Comparison of ENCODE assay signal across 6 cellular contexts in genomic region chr19:16541526-16542044, GRCh38. TPM values are rescaled to one million over a fixed set of nuclear protein-coding genes. Genes with fewer than 3 reads are reported as not detected.
DNase-seq lines count a peak whose midpoint lies in the region; ATAC-seq, FAIRE-seq and TF ChIP-seq lines count a peak whose summit lies in the region.

No MANE protein-coding gene starts in this region.

- H3K4me2 ChIP-seq in A549: peak overlapping the region; percentile 89
- peak overlapping the region; percentile 94 for H3K4me2 ChIP-seq in HCT116 (ENCODE audit: low read length)

- TF ChIP-seq CTCF in A549 (IDR thresholded peaks at IDR 0.05) (no peak), HCT116 (IDR thresholded peaks at IDR 0.05 in 2 of 3, conservative IDR thresholded peaks at IDR 0.05 in 1 of 3; ENCODE audit: borderline replicate concordance in 1 of 3, insufficient read depth in 1 of 3, low read depth in 2 of 3, low read length in 2 of 3) (no peak)

- no peaks in the 10 kb centered on the region for H3K9me3 ChIP-seq in A549
- H3K9me3 ChIP-seq in HCT116 (ENCODE audit: control insufficient read depth in 1 of 2, insufficient read depth in 1 of 2, low read depth in 1 of 2, low read length in 2 of 2): no peaks in the 10 kb centered on the region
- H3K9me3 ChIP-seq in mucosa of rectum (ENCODE audit: control insufficient read depth in 2 of 2, low read length in 2 of 2): no peaks in the 10 kb centered on the region

- intact Hi-C loops in HCT116 (cut with micrococcal nuclease): no loop called here

- no peaks in the 10 kb centered on the region for H3K9me3 Mint-ChIP-seq in activated naive CD8-positive, alpha-beta T cell treated with anti-CD3 and anti-CD28 coated beads, Interleukin-2, amount 50 U/mL, for 24 hours

- H3K4me3 ChIP-seq in A549 (peak overlapping the region; percentile 82), HCT116 (replicated peaks in 1 of 2; ENCODE audit: low read depth in 1 of 2, low read length in 2 of 2) (peak overlapping the region; percentile 97 to 100), mucosa of rectum (ENCODE audit: low read length in 2 of 2) (peak overlapping the region; percentile 85 to 96)

- H3K4me1 ChIP-seq in A549 (peaks cover 12% of the 10 kb centered on the region), HCT116 (ENCODE audit: control insufficient read depth in 1 of 2, insufficient read depth in 2 of 2, low read length in 2 of 2) (peaks cover 9 to 17% of the 10 kb centered on the region in 2 experiments), mucosa of rectum (ENCODE audit: control insufficient read depth in 2 of 2, insufficient read depth in 2 of 2, low read length in 2 of 2) (peaks cover 17 to 19% of the 10 kb centered on the region in 2 donors)

- TSS peak; percentile 83 for BruUV-seq in HCT116 (replicated peaks; lab: Mats Ljungman, UMichigan)

- POLR2A ChIA-PET in A549 (lab: Yijun Ruan, JAX): interaction anchor here (0.5 to 1.1 kb wide), 2 partner anchors 10 to 21 kb away, joined by 3 read pairs; no protein-coding TSS in a partner anchor
- POLR2A ChIA-PET in HCT116 (lab: Charles Lee): no interaction called here

- WGBS in A549 (ENCODE audit: missing lambda C conversion rate): 2% methylated on average over 19 of the region's 29 CpGs

- H3K9ac ChIP-seq in HCT116 (ENCODE audit: low read length) (peak overlapping the region; percentile 96), mucosa of rectum (ENCODE audit: low read depth in 1 of 2, low read length in 2 of 2) (peak overlapping the region; percentile 83 to 92)

- H3K27ac Mint-ChIP-seq in activated naive CD8-positive, alpha-beta T cell treated with anti-CD3 and anti-CD28 coated beads, Interleukin-2, amount 50 U/mL, for 24 hours: peak overlapping the region; percentile 86

- H3K27ac ChIP-seq in A549 (peak overlapping the region; percentile 95 to 98), HCT116 (ENCODE audit: low read depth, low read length) (peak overlapping the region; percentile 83), mucosa of rectum (ENCODE audit: low read depth in 2 of 2, low read length in 2 of 2) (peak overlapping the region in 1 of 2 donors; percentile 87)

- ATAC-seq in A549: peak; percentile 9 to 15; a peak in 3 of 6 replicates
- ATAC-seq in HCT116: 0 out of 2 replicates have a peak, but pooled peaks have one; percentile 2
- ATAC-seq in activated naive CD8-positive, alpha-beta T cell treated with anti-CD3 and anti-CD28 coated beads, Interleukin-2, amount 50 U/mL, for 24 hours: no peak

- peaks cover 60% of the 10 kb centered on the region for H3K4me1 Mint-ChIP-seq in activated naive CD8-positive, alpha-beta T cell treated with anti-CD3 and anti-CD28 coated beads, Interleukin-2, amount 50 U/mL, for 24 hours

- peaks cover 23% of the 10 kb centered on the region; the same call in 1 of the 2 replicates for H4K20me1 ChIP-seq in HCT116 (ENCODE audit: insufficient read depth)

- H3K27me3 ChIP-seq in HCT116 (ENCODE audit: insufficient read depth, low read length) (no peaks in the 10 kb centered on the region), mucosa of rectum (ENCODE audit: control insufficient read depth in 2 of 2, insufficient read depth in 2 of 2, low read length in 2 of 2) (no peaks in the 10 kb centered on the region)

- FAIRE-seq in A549 (lab: Jason Lieb, UNC): no peak

- CTCF ChIA-PET in A549 (lab: Yijun Ruan, JAX): interaction anchor here (0.5 kb wide), 1 partner anchor 217 kb away, joined by 3 read pairs; no protein-coding TSS in a partner anchor
- CTCF ChIA-PET in HCT116 (lab: Charles Lee): no interaction called here

- TF ChIP-seq EP300 in A549 (IDR thresholded peaks at IDR 0.05): no peak

- no peaks in the 10 kb centered on the region for H3K9me2 ChIP-seq in HCT116 (ENCODE audit: insufficient read depth)

- no peak for TF ChIP-seq POLR2A in A549 (IDR thresholded peaks at IDR 0.05; ENCODE audit: low read length)
- TF ChIP-seq POLR2A in HCT116 (IDR thresholded peaks at IDR 0.05; ENCODE audit: borderline replicate concordance, extremely low read depth, insufficient read depth, insufficient read length): no peak

- peaks cover 80% of the 10 kb centered on the region for H3K79me2 ChIP-seq in HCT116 (ENCODE audit: insufficient read depth, low read length)

- H3K36me3 ChIP-seq in HCT116 (ENCODE audit: control insufficient read depth in 1 of 2, insufficient read depth in 2 of 2, low read length in 2 of 2): peaks cover 10 to 38% of the 10 kb centered on the region in 2 experiments
- peaks cover 5 to 18% of the 10 kb centered on the region in 2 donors for H3K36me3 ChIP-seq in mucosa of rectum (ENCODE audit: control insufficient read depth in 2 of 2, insufficient read depth in 2 of 2, low read length in 2 of 2)

- H3K36me3 Mint-ChIP-seq in activated naive CD8-positive, alpha-beta T cell treated with anti-CD3 and anti-CD28 coated beads, Interleukin-2, amount 50 U/mL, for 24 hours (ENCODE audit: low read depth): peaks cover 59% of the 10 kb centered on the region

- H2AFZ ChIP-seq in HCT116 (ENCODE audit: low read depth, low read length, poor library complexity, severe bottlenecking): no peak overlapping the region

- no peak for DNase-seq in A549 (ENCODE audit: low read depth in 1 of 2, low spot score in 1 of 2)
- no peak for DNase-seq in HCT116 (ENCODE audit: low read depth, low spot score)
- DNase-seq in activated naive CD8-positive, alpha-beta T cell treated with anti-CD3 and anti-CD28 coated beads, Interleukin-2, amount 50 U/mL, for 24 hours: no peak
- DNase-seq in DMS153 treated with DMSO at 0.1 percent for 48 hours (lab: John Stamatoyannopoulos, UW; ENCODE audit: unreplicated experiment): no peak
- DNase-seq in NCI-H524 treated with DMSO at 0.1 percent for 48 hours (lab: John Stamatoyannopoulos, UW): no peak

- peak overlapping the region; percentile 90 for H3K4me3 Mint-ChIP-seq in activated naive CD8-positive, alpha-beta T cell treated with anti-CD3 and anti-CD28 coated beads, Interleukin-2, amount 50 U/mL, for 24 hours

- no peak for TF ChIP-seq RAD21 in A549 (conservative IDR thresholded peaks at IDR 0.05 in 1 of 2, IDR thresholded peaks at IDR 0.05 in 1 of 2)
- no peak for TF ChIP-seq RAD21 in HCT116 (IDR thresholded peaks at IDR 0.05; ENCODE audit: low read depth)

- H3K27me3 Mint-ChIP-seq in activated naive CD8-positive, alpha-beta T cell treated with anti-CD3 and anti-CD28 coated beads, Interleukin-2, amount 50 U/mL, for 24 hours: no peaks in the 10 kb centered on the region

- RAD21 ChIA-PET in HCT116 (lab: Charles Lee; ENCODE audit: low non-redundant PET in 1 of 2, low total read pairs in 2 of 2, uncharacterized antibody in 2 of 2, unreplicated experiment in 2 of 2): no interaction called here

TF ChIP-seq in A549, 52 proteins besides CTCF, POLR2A, EP300 and RAD21 (continues in another document):
- TF ChIP-seq MAZ (IDR thresholded peaks at IDR 0.05; ENCODE audit: borderline replicate concordance, low read depth, low read length): no peak
- no peak for TF ChIP-seq ZSCAN20 (CRISPR knock-in tag; IDR thresholded peaks at IDR 0.05)
- TF ChIP-seq TFCP2L1 (CRISPR knock-in tag; IDR thresholded peaks at IDR 0.05): no peak
- TF ChIP-seq HDAC2 (IDR thresholded peaks at IDR 0.05): no peak
- TF ChIP-seq HOXA7 (CRISPR knock-in tag; IDR thresholded peaks at IDR 0.05): no peak
- TF ChIP-seq CHD2 (IDR thresholded peaks at IDR 0.05; ENCODE audit: low read length, partially characterized antibody): no peak

TF ChIP-seq in HCT116, 20 proteins besides CTCF, POLR2A, EP300 and RAD21 (continues in another document):
- TF ChIP-seq ELF1 (IDR thresholded peaks at IDR 0.05; ENCODE audit: borderline replicate concordance, low read depth) (no peak), ZNF274 (IDR thresholded peaks at IDR 0.05; ENCODE audit: low read depth, low read length) (no peak), FOSL1 (IDR thresholded peaks at IDR 0.05; ENCODE audit: low read depth) (no peak), CEBPB (IDR thresholded peaks at IDR 0.05; ENCODE audit: low read depth) (no peak), MAX (IDR thresholded peaks at IDR 0.05) (no peak), CBX3 (IDR thresholded peaks at IDR 0.05; ENCODE audit: low read depth) (no peak)

RNA-seq across cellular contexts. Expression of gene CHERP, which starts 0.7 kb away (rescaled TPM):
- polyA plus RNA-seq in A549 (2011; rRNA removed) (4.4 and 6.5 TPM in 2 replicates), A549 (2017; fragmentation: RNase III; extraction: RNeasy Plus Mini Kit Qiagen cat#74134 plus additional on column Dnase treatment) (23.6 to 24.6 TPM (median 24.4 TPM) in 3 replicates)
- 12.2 and 14.8 TPM in 2 replicates for polyA plus RNA-seq in A549 (2012; cell fraction: cytosol; rRNA removed)
- polyA plus RNA-seq in A549 (2012; cell fraction: nucleus; rRNA removed): 41.8 and 42.3 TPM in 2 replicates
- polyA minus RNA-seq in A549 (2011; rRNA and poly(A)+ RNA removed): 4.8 and 9.0 TPM in 2 replicates
- 65.8 TPM for total RNA-seq in HCT116 (2021; ENCODE audit: unreplicated experiment)
- polyA plus RNA-seq in HCT116 (2012): 37.2 and 38.0 TPM in 2 replicates

RNA-seq across cellular contexts. Expression of gene SLC35E1, which starts 30.6 kb away (rescaled TPM):
- polyA plus RNA-seq in A549 (2011; rRNA removed) (25.1 and 30.8 TPM in 2 replicates), A549 (2017; fragmentation: RNase III; extraction: RNeasy Plus Mini Kit Qiagen cat#74134 plus additional on column Dnase treatment) (15.7 to 17.2 TPM (median 16.7 TPM) in 3 replicates)
- polyA plus RNA-seq in A549 (2012; cell fraction: cytosol; rRNA removed): 18.9 and 22.7 TPM in 2 replicates
- polyA plus RNA-seq in A549 (2012; cell fraction: nucleus; rRNA removed): 42.3 and 49.5 TPM in 2 replicates
- 55.1 and 63.0 TPM in 2 replicates for polyA minus RNA-seq in A549 (2011; rRNA and poly(A)+ RNA removed)
- total RNA-seq in HCT116 (2021; ENCODE audit: unreplicated experiment): 49.1 TPM
- 41.1 and 47.6 TPM in 2 replicates for polyA plus RNA-seq in HCT116 (2012)

RNA-seq across cellular contexts. Expression of gene C19orf44, which starts 45.4 kb away (rescaled TPM):
- polyA plus RNA-seq in A549 (2011; rRNA removed) (2.7 and 2.9 TPM in 2 replicates), A549 (2017; fragmentation: RNase III; extraction: RNeasy Plus Mini Kit Qiagen cat#74134 plus additional on column Dnase treatment) (2.7 to 3.4 TPM (median 3.0 TPM) in 3 replicates)
- 3.2 and 4.3 TPM in 2 replicates for polyA plus RNA-seq in A549 (2012; cell fraction: cytosol; rRNA removed)
- 5.9 and 6.1 TPM in 2 replicates for polyA plus RNA-seq in A549 (2012; cell fraction: nucleus; rRNA removed)
- 2.1 and 2.4 TPM in 2 replicates for polyA minus RNA-seq in A549 (2011; rRNA and poly(A)+ RNA removed)
- total RNA-seq in HCT116 (2021; ENCODE audit: unreplicated experiment): 6.8 TPM
- 3.5 and 6.5 TPM in 2 replicates for polyA plus RNA-seq in HCT116 (2012)

RNA-seq across cellular contexts. Expression of gene CALR3, which starts 45.6 kb away (rescaled TPM):
- polyA plus RNA-seq in A549 (2011; rRNA removed): 0.10 and 0.11 TPM in 2 replicates
- 0.03 and 0.05 TPM in 2 replicates for polyA plus RNA-seq in A549 (2012; cell fraction: cytosol; rRNA removed)
- polyA plus RNA-seq in A549 (2012; cell fraction: nucleus; rRNA removed): 0.04 TPM in 1 of 2 replicates, not detected in the other
- not detected in 3 replicates for polyA plus RNA-seq in A549 (2017; fragmentation: RNase III; extraction: RNeasy Plus Mini Kit Qiagen cat#74134 plus additional on column Dnase treatment)
- polyA minus RNA-seq in A549 (2011; rRNA and poly(A)+ RNA removed): not detected in 2 replicates
- not detected for total RNA-seq in HCT116 (2021; ENCODE audit: unreplicated experiment)
- not detected in 2 replicates for polyA plus RNA-seq in HCT116 (2012)
